Comparison of ENCODE assay signal across 8 cellular contexts in genomic region chr1:184691719-184692324, GRCh38.
DNase-seq lines count a peak whose midpoint lies in the region; ATAC-seq and TF ChIP-seq lines count a peak whose summit lies in the region.

No MANE protein-coding gene starts in this region.

- H3K27me3 ChIP-seq in fibroblast of lung (ENCODE audit: control insufficient read depth, insufficient read depth, low read length) (no peaks in the 10 kb centered on the region), trophoblast cell (ENCODE audit: insufficient read depth, low read length) (no peaks in the 10 kb centered on the region)

- WGBS in trophoblast cell (ENCODE audit: extremely low coverage, insufficient coverage, insufficient read length) = no CpG with 5 or more reads among the region's 4 CpGs

- no peak overlapping the region for H3K14ac ChIP-seq in trophoblast cell (ENCODE audit: low read length)

- no peaks in the 10 kb centered on the region for H3K79me1 ChIP-seq in trophoblast cell (ENCODE audit: low read length)

- no peak overlapping the region for H3K23ac ChIP-seq in trophoblast cell (ENCODE audit: low read length)

- no peak overlapping the region for H4K12ac ChIP-seq in trophoblast cell (ENCODE audit: low read depth, low read length)

- H3K4me3 ChIP-seq in fibroblast of lung (replicated peaks in 1 of 4; ENCODE audit: control extremely low read depth in 1 of 4, insufficient read depth in 1 of 4, low read depth in 3 of 4, low read length in 4 of 4) (no peak overlapping the region), trophoblast cell (ENCODE audit: low read depth, low read length) (no peak overlapping the region)

- no peaks in the 10 kb centered on the region for H3K36me3 ChIP-seq in fibroblast of lung (ENCODE audit: control insufficient read depth, insufficient read depth, low read length)
- peaks cover 0 to 2% of the 10 kb centered on the region in 2 experiments for H3K36me3 ChIP-seq in trophoblast cell (ENCODE audit: control insufficient read depth in 1 of 2, insufficient read depth in 2 of 2, low read length in 2 of 2)

- H4K91ac ChIP-seq in trophoblast cell (ENCODE audit: low read depth, low read length) = no peak overlapping the region

- H3K18ac ChIP-seq in trophoblast cell (ENCODE audit: low read length) = no peak overlapping the region

- no peak overlapping the region for H2BK120ac ChIP-seq in trophoblast cell (ENCODE audit: insufficient read depth, low read length, poor library complexity)

- H3K9me3 ChIP-seq in fibroblast of lung (ENCODE audit: control insufficient read depth, insufficient read depth, low read depth, low read length) (no peaks in the 10 kb centered on the region), trophoblast cell (ENCODE audit: insufficient read depth, low read depth, low read length) (no peaks in the 10 kb centered on the region)

- TF ChIP-seq CTCF in C4-2B (conservative IDR thresholded peaks at IDR 0.05) (peak; percentile 96), fibroblast of lung (conservative IDR thresholded peaks at IDR 0.05 in 1 of 2, IDR thresholded peaks at IDR 0.05 in 1 of 2; ENCODE audit: low read depth in 1 of 2, low read length in 2 of 2) (peak; percentile 83 to 85)

- no peaks in the 10 kb centered on the region for H3K4me1 ChIP-seq in fibroblast of lung (ENCODE audit: control insufficient read depth, extremely low read depth, insufficient read depth, low read length)
- no peaks in the 10 kb centered on the region for H3K4me1 ChIP-seq in trophoblast cell (ENCODE audit: control insufficient read depth in 1 of 2, insufficient read depth in 2 of 2, low read length in 2 of 2)

- no peaks in the 10 kb centered on the region for H4K20me1 ChIP-seq in fibroblast of lung (ENCODE audit: control insufficient read depth, extremely low read depth, insufficient read depth, low read length)

- ATAC-seq in stimulated activated naive B cell treated with anti-CD40 and anti-IgM and Interleukin-4, amounts not matched to agents 10 μg/mL and 1 μg/mL and 100 μg/mL, for 72 hours (replicated peaks) = no peak
- ATAC-seq in HG03439 (IDR thresholded peaks at IDR 0.05; ENCODE audit: unreplicated experiment) = no peak

- no peak overlapping the region for H3K27ac Mint-ChIP-seq in stimulated activated naive B cell treated with anti-CD40 and anti-IgM and Interleukin-4, amounts not matched to agents 10 μg/mL and 1 μg/mL and 100 μg/mL, for 72 hours

- no peak overlapping the region for H2BK12ac ChIP-seq in trophoblast cell (ENCODE audit: low read length)

- H2AK5ac ChIP-seq in trophoblast cell (ENCODE audit: low read length) = no peak overlapping the region

- no peaks in the 10 kb centered on the region for H3K27me3 Mint-ChIP-seq in stimulated activated naive B cell treated with anti-CD40 and anti-IgM and Interleukin-4, amounts not matched to agents 10 μg/mL and 1 μg/mL and 100 μg/mL, for 72 hours

- H3K4me2 ChIP-seq in fibroblast of lung (ENCODE audit: extremely low read depth, insufficient read depth, low read length) (no peak overlapping the region), trophoblast cell (ENCODE audit: low read length) (no peak overlapping the region)

- no peaks in the 10 kb centered on the region for H3K79me2 ChIP-seq in fibroblast of lung (ENCODE audit: control insufficient read depth, insufficient read depth, low read length)
- H3K79me2 ChIP-seq in trophoblast cell (ENCODE audit: control insufficient read depth, insufficient read depth, low read length, poor library complexity) = no peaks in the 10 kb centered on the region

- H3K9me3 Mint-ChIP-seq in stimulated activated naive B cell treated with anti-CD40 and anti-IgM and Interleukin-4, amounts not matched to agents 10 μg/mL and 1 μg/mL and 100 μg/mL, for 72 hours = no peaks in the 10 kb centered on the region

- peak; percentile 60 for DNase-seq in HCEC 1CT
- peak; percentile 40 for DNase-seq in RPMI8226
- peak; percentile 61 to 72 for DNase-seq in fibroblast of lung (ENCODE audit: low read depth in 2 of 2)
- peak; percentile 21 to 79 for DNase-seq in trophoblast cell
- DNase-seq in stimulated activated naive B cell treated with anti-CD40 and anti-IgM and Interleukin-4, amounts not matched to agents 10 μg/mL and 1 μg/mL and 100 μg/mL, for 72 hours = no peak
- DNase-seq in T-helper 2 cell = no peak

- no peak overlapping the region for H2BK5ac ChIP-seq in trophoblast cell (ENCODE audit: low read depth, low read length, poor library complexity)

- H3K27ac ChIP-seq in C4-2B (no peak overlapping the region), fibroblast of lung (ENCODE audit: insufficient read depth, low read length) (no peak overlapping the region), trophoblast cell (ENCODE audit: low read depth, low read length) (no peak overlapping the region)

- H3K4me1 Mint-ChIP-seq in stimulated activated naive B cell treated with anti-CD40 and anti-IgM and Interleukin-4, amounts not matched to agents 10 μg/mL and 1 μg/mL and 100 μg/mL, for 72 hours = no peaks in the 10 kb centered on the region

- H3K9ac ChIP-seq in fibroblast of lung (ENCODE audit: insufficient read depth, low read length) = no peak overlapping the region
- no peak overlapping the region for H3K9ac ChIP-seq in trophoblast cell (ENCODE audit: low read length)

- H4K8ac ChIP-seq in trophoblast cell (ENCODE audit: low read depth, low read length) = no peak overlapping the region

- H3K4me3 Mint-ChIP-seq in stimulated activated naive B cell treated with anti-CD40 and anti-IgM and Interleukin-4, amounts not matched to agents 10 μg/mL and 1 μg/mL and 100 μg/mL, for 72 hours = no peak overlapping the region

- H2AFZ ChIP-seq in fibroblast of lung (ENCODE audit: low read length) = no peak overlapping the region
- no peak overlapping the region for H2AFZ ChIP-seq in trophoblast cell (ENCODE audit: insufficient read depth, low read length, poor library complexity)

- no peak overlapping the region for H3K4ac ChIP-seq in trophoblast cell (ENCODE audit: low read depth, low read length)

- peaks cover 7 to 31% of the 10 kb centered on the region in 2 donors for H3K36me3 Mint-ChIP-seq in stimulated activated naive B cell treated with anti-CD40 and anti-IgM and Interleukin-4, amounts not matched to agents 10 μg/mL and 1 μg/mL and 100 μg/mL, for 72 hours

Comparison
In these comparisons a context has a peak if more than half of its experiments do, and no peak if none do; other contexts are left out.
1. DNase-seq: peak in HCEC 1CT (single experiment), RPMI8226 (single experiment), fibroblast of lung (2 of 2) and trophoblast cell (2 of 2); none in stimulated activated naive B cell treated with anti-CD40 and anti-IgM and Interleukin-4, amounts not matched to agents 10 μg/mL and 1 μg/mL and 100 μg/mL, for 72 hours (single experiment) and T-helper 2 cell (0 of 5).